In genomic region chr3:72047472-72047871, GRCh38 we compare ENCODE assay signal across 24 cellular contexts.
"Had no signal": no experiment of that assay in that cellular context is flagged by ENCODE, and none has a peak within 500 bp of the region (broad histone marks: within the 10 kb centered on the region; RNA-seq: fewer than 3 reads in every experiment).

No MANE protein-coding gene starts in this region.

- H3K36me3 Mint-ChIP-seq: activated naive CD4-positive, alpha-beta T cell treated with anti-CD3 and anti-CD28 coated beads, Interleukin-2, amount 50 U/mL, for 72 hours; immature natural killer cell; mesothelial cell of epicardium; naive thymus-derived CD8-positive, alpha-beta T cell; T-cell had no signal

- ATAC-seq: activated naive CD4-positive, alpha-beta T cell treated with anti-CD3 and anti-CD28 coated beads, Interleukin-2, amount 50 U/mL, for 72 hours; activated T-helper 17 cell treated with anti-CD3 and anti-CD28 coated beads, Interleukin-2, amount 50 U/mL, for 72 hours; left lung; naive thymus-derived CD8-positive, alpha-beta T cell; stimulated activated naive B cell treated with anti-CD40 and anti-IgM and Interleukin-4, amounts not matched to agents 10 μg/mL and 1 μg/mL and 100 μg/mL, for 72 hours; T-cell; upper lobe of right lung had no signal

- H3K4me1 Mint-ChIP-seq: activated T-helper 17 cell treated with anti-CD3 and anti-CD28 coated beads, Interleukin-2, amount 50 U/mL, for 72 hours; central memory CD8-positive, alpha-beta T cell; immature natural killer cell; T-cell had no signal

- H3K36me3 ChIP-seq: ascending aorta, brain microvascular endothelial cell, left lung, upper lobe of right lung, WERI-Rb-1 had no signal

- H3K4me3 Mint-ChIP-seq: activated T-cell treated with anti-CD3 and anti-CD28 coated beads, Interleukin-2, amount 50 U/mL, for 24 hours; activated T-helper 17 cell treated with anti-CD3 and anti-CD28 coated beads, Interleukin-2, amount 50 U/mL, for 72 hours; central memory CD8-positive, alpha-beta T cell; immature natural killer cell; mesothelial cell of epicardium; naive thymus-derived CD8-positive, alpha-beta T cell; stimulated activated naive B cell treated with anti-CD40 and anti-IgM and Interleukin-4, amounts not matched to agents 10 μg/mL and 1 μg/mL and 100 μg/mL, for 72 hours; T-cell; T-helper 2 cell treated with Interferon-gamma antibody and Interleukin-4, amounts not matched to agents 5 μg/mL and 100 μg/mL, for 36 hours had no signal

- H3K27ac Mint-ChIP-seq: activated T-cell treated with anti-CD3 and anti-CD28 coated beads, Interleukin-2, amount 50 U/mL, for 24 hours; immature natural killer cell; mesothelial cell of epicardium; stimulated activated naive B cell treated with anti-CD40 and anti-IgM and Interleukin-4, amounts not matched to agents 10 μg/mL and 1 μg/mL and 100 μg/mL, for 72 hours; T-cell; T-helper 2 cell treated with Interferon-gamma antibody and Interleukin-4, amounts not matched to agents 5 μg/mL and 100 μg/mL, for 36 hours had no signal

- H3K27me3 ChIP-seq: ascending aorta, brain microvascular endothelial cell, left lung, upper lobe of right lung had no signal

- FAIRE-seq: colon, TTC549 had no signal

- H3K4me3 ChIP-seq: ascending aorta, left lung, lung, upper lobe of right lung had no signal

- H3K9me3 Mint-ChIP-seq: activated naive CD4-positive, alpha-beta T cell treated with anti-CD3 and anti-CD28 coated beads, Interleukin-2, amount 50 U/mL, for 72 hours; activated T-cell treated with anti-CD3 and anti-CD28 coated beads, Interleukin-2, amount 50 U/mL, for 24 hours; activated T-helper 17 cell treated with anti-CD3 and anti-CD28 coated beads, Interleukin-2, amount 50 U/mL, for 72 hours; central memory CD8-positive, alpha-beta T cell; immature natural killer cell; mesothelial cell of epicardium; naive thymus-derived CD8-positive, alpha-beta T cell; stimulated activated naive B cell treated with anti-CD40 and anti-IgM and Interleukin-4, amounts not matched to agents 10 μg/mL and 1 μg/mL and 100 μg/mL, for 72 hours; T-cell; T-helper 2 cell treated with Interferon-gamma antibody and Interleukin-4, amounts not matched to agents 5 μg/mL and 100 μg/mL, for 36 hours had no signal

- DNase-seq: activated CD8-positive, alpha-beta memory T cell treated with anti-CD3 and anti-CD28 coated beads for 24 hours; activated CD8-positive, alpha-beta memory T cell treated with anti-CD3 and anti-CD28 coated beads, Interleukin-2, amount 50 U/mL, for 4 hours; activated T-cell treated with anti-CD3 and anti-CD28 coated beads, Interleukin-2, amount 50 U/mL, for 24 hours; brain microvascular endothelial cell; foreskin fibroblast; immature natural killer cell; left lung; naive thymus-derived CD8-positive, alpha-beta T cell; retina; stimulated activated CD4-positive, alpha-beta T cell treated with anti-CD3 and anti-CD28 coated beads, Interleukin-2, amount 100 ng/mL, for 48 hours; stimulated activated CD8-positive, alpha-beta memory T cell treated with anti-CD3 and anti-CD28 coated beads, Interleukin-4, amount 100 ng/mL, for 48 hours; stimulated activated naive B cell treated with anti-CD40 and anti-IgM and Interleukin-4, amounts not matched to agents 10 μg/mL and 1 μg/mL and 100 μg/mL, for 72 hours; T-cell; upper lobe of right lung; WERI-Rb-1 had no signal

- H3K27ac ChIP-seq: ascending aorta, brain microvascular endothelial cell, left lung, upper lobe of right lung, WERI-Rb-1 had no signal

- H3K9me3 ChIP-seq: ascending aorta, left lung, upper lobe of right lung had no signal
